In genomic region chr2:158501301-158501700, GRCh38 we compare ENCODE assay signal across 1 cellular context.
TF ChIP-seq lines count a peak whose summit lies in the region.

No MANE protein-coding gene starts in this region.

TF ChIP-seq in IMR-90, 13 proteins besides CTCF, POLR2A, EP300 and RAD21:
- TF ChIP-seq CEBPB (IDR thresholded peaks at IDR 0.05; ENCODE audit: low read depth, low read length) (no peak), SMC3 (IDR thresholded peaks at IDR 0.05; ENCODE audit: low read depth, low read length) (no peak), MXI1 (IDR thresholded peaks at IDR 0.05; ENCODE audit: borderline replicate concordance, low read depth, low read length) (no peak), RFX5 (IDR thresholded peaks at IDR 0.05; ENCODE audit: low read depth, low read length) (no peak), BHLHE40 (IDR thresholded peaks at IDR 0.05; ENCODE audit: low read depth, low read length) (no peak), FOS (IDR thresholded peaks at IDR 0.05; ENCODE audit: low read depth, low read length) (no peak), USF2 (IDR thresholded peaks at IDR 0.05; ENCODE audit: low read depth, low read length) (no peak), MAFK (IDR thresholded peaks at IDR 0.05; ENCODE audit: low read depth, low read length) (no peak), RCOR1 (IDR thresholded peaks at IDR 0.05; ENCODE audit: insufficient replicate concordance, low read length) (no peak)
